Comparison of ENCODE assay signal across 1 cellular context in genomic region chr10:122894261-122894944, GRCh38.
TF ChIP-seq lines count a peak whose summit lies in the region.

No MANE protein-coding gene starts in this region.

TF ChIP-seq in K562, 482 proteins besides CTCF, POLR2A, EP300 and RAD21 (continues in another document):
- TF ChIP-seq TEAD4 (IDR thresholded peaks at IDR 0.05; ENCODE audit: low read length) (no peak), TEAD4 (CRISPR knock-in tag; IDR thresholded peaks at IDR 0.05; ENCODE audit: borderline replicate concordance) (no peak), IRF1 (CRISPR knock-in tag; IDR thresholded peaks at IDR 0.05; ENCODE audit: borderline replicate concordance) (no peak), FOSL1 (tag; conservative IDR thresholded peaks at IDR 0.05) (peak; percentile 30; the same call in 1 of the 2 replicates), MYC (IDR thresholded peaks at IDR 0.05; ENCODE audit: low read depth, low read length) (no peak), MYC (CRISPR knock-in tag; IDR thresholded peaks at IDR 0.05; ENCODE audit: borderline replicate concordance, low read depth) (no peak), ZFP91 (CRISPR knock-in tag; IDR thresholded peaks at IDR 0.05) (no peak), E2F4 (CRISPR knock-in tag; IDR thresholded peaks at IDR 0.05; ENCODE audit: low read depth) (no peak), NCOA6 (IDR thresholded peaks at IDR 0.05) (no peak), WHSC1 (IDR thresholded peaks at IDR 0.05; ENCODE audit: low read length) (no peak), SPI1 (IDR thresholded peaks at IDR 0.05; ENCODE audit: borderline replicate concordance, low read depth, low read length) (no peak), ZNF12 (CRISPR knock-in tag; IDR thresholded peaks at IDR 0.05) (no peak), ZNF431 (CRISPR knock-in tag; IDR thresholded peaks at IDR 0.05) (no peak), PREB (CRISPR knock-in tag; IDR thresholded peaks at IDR 0.05) (no peak), FOXJ2 (tag; IDR thresholded peaks at IDR 0.05) (no peak), KLF10 (CRISPR knock-in tag; IDR thresholded peaks at IDR 0.05) (no peak), SMAD3 (CRISPR knock-in tag; conservative IDR thresholded peaks at IDR 0.05) (no peak), MXI1 (IDR thresholded peaks at IDR 0.05; ENCODE audit: low read depth, low read length) (no peak), TAF1 (IDR thresholded peaks at IDR 0.05; ENCODE audit: control insufficient read depth, extremely low read depth, insufficient read depth, low read length, severe bottlenecking) (no peak), HDAC2 (IDR thresholded peaks at IDR 0.05) (0 out of 2 replicates have a peak, but pooled peaks have one; percentile 20), SUPT5H (IDR thresholded peaks at IDR 0.05) (no peak), USF1 (CRISPR knock-in tag; IDR thresholded peaks at IDR 0.05) (no peak), ZNF41 (CRISPR knock-in tag; conservative IDR thresholded peaks at IDR 0.05) (no peak), ZFP36 (IDR thresholded peaks at IDR 0.05; ENCODE audit: low read depth, low read length, partially characterized antibody) (no peak), NUFIP1 (IDR thresholded peaks at IDR 0.05; ENCODE audit: partially characterized antibody) (no peak), LCOR (CRISPR knock-in tag; IDR thresholded peaks at IDR 0.05) (no peak), ZNF76 (CRISPR knock-in tag; IDR thresholded peaks at IDR 0.05; ENCODE audit: borderline replicate concordance) (no peak), KLF6 (CRISPR knock-in tag; IDR thresholded peaks at IDR 0.05; ENCODE audit: borderline replicate concordance) (no peak), KLF1 (tag; IDR thresholded peaks at IDR 0.05) (no peak), SMAD4 (CRISPR knock-in tag; conservative IDR thresholded peaks at IDR 0.05) (peak; percentile 71; the same call in 1 of the 2 replicates), EP400 (IDR thresholded peaks at IDR 0.05) (0 out of 2 replicates have a peak, but pooled peaks have one; percentile 24), ZKSCAN3 (CRISPR knock-in tag; IDR thresholded peaks at IDR 0.05) (no peak), ZBTB17 (CRISPR knock-in tag; IDR thresholded peaks at IDR 0.05) (no peak), ZNF384 (IDR thresholded peaks at IDR 0.05; ENCODE audit: low read depth, low read length) (0 out of 2 replicates have a peak, but pooled peaks have one; percentile 17), POLR2B (IDR thresholded peaks at IDR 0.05; ENCODE audit: low read depth, partially characterized antibody) (no peak), ZNF512 (tag; IDR thresholded peaks at IDR 0.05) (0 out of 2 replicates have a peak, but pooled peaks have one; percentile 40), ETV1 (tag; conservative IDR thresholded peaks at IDR 0.05; ENCODE audit: low read depth) (peak; percentile 68), ZNF75A (CRISPR knock-in tag; IDR thresholded peaks at IDR 0.05) (no peak), ELK1 (CRISPR knock-in tag; IDR thresholded peaks at IDR 0.05) (no peak), ELF4 (CRISPR knock-in tag; IDR thresholded peaks at IDR 0.05) (0 out of 2 replicates have a peak, but pooled peaks have one; percentile 11), ZNF133 (CRISPR knock-in tag; IDR thresholded peaks at IDR 0.05) (no peak), ARID1B (IDR thresholded peaks at IDR 0.05) (0 out of 2 replicates have a peak, but pooled peaks have one; percentile 34), STAT5B (CRISPR knock-in tag; IDR thresholded peaks at IDR 0.05) (no peak), KDM2B (CRISPR knock-in tag; IDR thresholded peaks at IDR 0.05) (no peak), POLR2G (IDR thresholded peaks at IDR 0.05; ENCODE audit: low read depth, low read length) (no peak), ZNF347 (CRISPR knock-in tag; IDR thresholded peaks at IDR 0.05; ENCODE audit: low read depth) (no peak), ZNF239 (CRISPR knock-in tag; IDR thresholded peaks at IDR 0.05) (no peak), PHF21A (IDR thresholded peaks at IDR 0.05; ENCODE audit: borderline replicate concordance, low read depth) (no peak), NKRF (IDR thresholded peaks at IDR 0.05; ENCODE audit: borderline replicate concordance) (0 out of 2 replicates have a peak, but pooled peaks have one; percentile 42), TAF9B (IDR thresholded peaks at IDR 0.05; ENCODE audit: partially characterized antibody) (no peak), ZMIZ1 (IDR thresholded peaks at IDR 0.05; ENCODE audit: low read depth in 2 of 2, low read length in 2 of 2) (no peak), PHF8 (IDR thresholded peaks at IDR 0.05; ENCODE audit: borderline replicate concordance, low read length) (no peak), ARID3B (CRISPR knock-in tag; IDR thresholded peaks at IDR 0.05; ENCODE audit: borderline replicate concordance) (no peak)
